20 cellular contexts compared by ENCODE assay signal in genomic region chr17:64300566-64300965, GRCh38.
"Had no signal": no experiment of that assay in that cellular context is flagged by ENCODE, and none has a peak within 500 bp of the region (broad histone marks: within the 10 kb centered on the region; RNA-seq: fewer than 3 reads in every experiment).

No MANE protein-coding gene starts in this region.

- H3K27me3 ChIP-seq: esophagus squamous epithelium, neutrophil, ovary, upper lobe of left lung, uterus had no signal

- H3K9me3 ChIP-seq: esophagus squamous epithelium, neutrophil, ovary, upper lobe of left lung, uterus had no signal

- H3K4me2 ChIP-seq: smooth muscle cell had no signal

- H3K4me3 ChIP-seq: esophagus squamous epithelium, lung, ovary, smooth muscle cell, upper lobe of left lung, uterus had no signal

- H3K27ac Mint-ChIP-seq: dendritic cell treated with granulocyte-macrophage colony-stimulating factor and Interleukin-4, amounts not matched to agents 40 ng/mL and 50 ng/mL, for 4 days; effector memory CD8-positive, alpha-beta T cell; naive B cell; nephron had no signal

- DNase-seq: effector memory CD8-positive, alpha-beta T cell; esophagus squamous epithelium; foreskin fibroblast; head of caudate nucleus; left colon; left ventricle myocardium superior; mesenchymal stem cell; naive B cell; ovary; right cardiac atrium; stimulated activated CD4-positive, alpha-beta T cell treated with anti-CD3 and anti-CD28 coated beads, Interleukin-2, amount 100 ng/mL, for 48 hours; stimulated activated naive CD4-positive, alpha-beta T cell treated with Interleukin-2 at 50 U/mL for 16 hours; uterus had no signal

- H3K4me1 ChIP-seq: esophagus squamous epithelium, uterus had no signal

- ATAC-seq: effector memory CD8-positive, alpha-beta T cell; left colon; left ventricle myocardium superior; right cardiac atrium had no signal

- H3K36me3 Mint-ChIP-seq: naive B cell had no signal

- H3K27ac ChIP-seq: epithelial cell of prostate, neutrophil, ovary, upper lobe of left lung, uterus had no signal

- H3K9me3 Mint-ChIP-seq: dendritic cell treated with granulocyte-macrophage colony-stimulating factor and Interleukin-4, amounts not matched to agents 40 ng/mL and 50 ng/mL, for 4 days; effector memory CD8-positive, alpha-beta T cell; naive B cell; nephron had no signal

- H3K4me1 Mint-ChIP-seq: naive B cell had no signal

- H3K36me3 ChIP-seq: esophagus squamous epithelium, neutrophil, ovary, upper lobe of left lung, uterus had no signal

- H3K4me3 Mint-ChIP-seq: dendritic cell treated with granulocyte-macrophage colony-stimulating factor and Interleukin-4, amounts not matched to agents 40 ng/mL and 50 ng/mL, for 4 days; effector memory CD8-positive, alpha-beta T cell; nephron had no signal
